Comparison of ENCODE assay signal across 16 cellular contexts in the genomic region with DNA sequence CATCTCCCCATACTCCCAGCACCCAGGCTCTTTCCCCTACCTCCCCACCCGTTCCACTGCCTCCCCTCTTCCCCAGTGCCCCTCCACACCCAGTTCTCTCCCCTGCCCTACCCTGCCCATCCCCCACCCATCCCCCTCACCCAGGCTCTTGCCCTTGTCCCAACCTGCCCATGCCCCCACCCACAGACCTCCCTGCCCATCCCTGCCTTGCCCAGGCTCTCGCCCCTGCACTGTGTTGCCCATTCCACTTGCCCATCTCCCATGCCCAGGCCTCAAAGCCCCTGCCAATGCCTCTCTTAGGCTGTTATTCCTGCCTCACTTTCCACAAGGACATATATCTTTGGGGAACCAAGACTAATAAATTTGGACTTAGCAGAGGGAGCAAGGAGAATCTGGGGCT.
"Had no signal": no experiment of that assay in that cellular context is flagged by ENCODE, and none has a peak within 500 bp of the region (broad histone marks: within the 10 kb centered on the region; RNA-seq: fewer than 3 reads in every experiment).

No MANE protein-coding gene starts in this region.

- H3K4me3 ChIP-seq: coronary artery, heart left ventricle, spleen, thoracic aorta, transverse colon had no signal

- H3K27me3 ChIP-seq: heart left ventricle, neutrophil, spleen, transverse colon had no signal

- H3K36me3 ChIP-seq: heart left ventricle, neutrophil, spleen, thoracic aorta, transverse colon had no signal

- DNase-seq: effector CD8-positive, alpha-beta T cell; midbrain; naive B cell; nephron progenitor cell; spleen; stimulated activated CD4-positive, alpha-beta T cell treated with anti-CD3 and anti-CD28 coated beads, Interleukin-2, amount 100 ng/mL, for 24 hours; stimulated activated CD4-positive, alpha-beta T cell treated with anti-CD3 and anti-CD28 coated beads, Interleukin-4, amount 100 ng/mL, for 4 hours; stimulated activated naive B cell treated with anti-CD40 and anti-IgM and Interleukin-4, amounts not matched to agents 10 μg/mL and 1 μg/mL and 100 μg/mL, for 72 hours; stimulated activated naive CD8-positive, alpha-beta T cell treated with anti-CD3 and anti-CD28 coated beads, Interleukin-15, amount 100 ng/mL, for 72 hours; transverse colon had no signal

- H3K4me1 ChIP-seq: spleen had no signal

- FAIRE-seq: frontal cortex, islet of Langerhans had no signal

- H3K9me3 ChIP-seq: neutrophil, thoracic aorta, transverse colon had no signal

- ATAC-seq: stimulated activated naive B cell treated with anti-CD40 and anti-IgM and Interleukin-4, amounts not matched to agents 10 μg/mL and 1 μg/mL and 100 μg/mL, for 72 hours; stimulated activated naive CD8-positive, alpha-beta T cell treated with anti-CD3 and anti-CD28 coated beads, Interleukin-15, amount 100 ng/mL, for 72 hours had no signal

- H3K27ac ChIP-seq: coronary artery, heart left ventricle, neutrophil, spleen, thoracic aorta, transverse colon had no signal
